In the genomic region with DNA sequence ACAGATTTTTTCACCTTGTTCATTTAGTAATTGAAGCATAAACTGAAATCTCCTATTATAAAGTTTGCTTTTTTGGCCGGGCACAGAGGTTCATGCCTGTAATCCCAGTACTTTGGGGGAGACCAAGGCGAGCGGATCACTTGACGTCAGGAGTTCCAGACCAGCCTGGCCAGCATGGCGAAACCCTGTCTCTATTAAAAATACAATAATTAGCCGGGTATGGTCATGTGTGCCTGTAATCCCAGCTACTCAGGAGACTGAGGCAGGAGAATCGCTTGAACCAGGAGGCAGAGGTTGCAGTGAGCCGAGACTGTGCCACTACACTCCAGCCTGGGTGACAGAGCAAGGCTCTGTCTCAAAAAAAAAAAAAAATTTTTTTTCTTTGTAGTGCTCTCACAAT, we compare ENCODE assay signal across 8 cellular contexts. TPM values are rescaled to one million over a fixed set of nuclear protein-coding genes. Genes with fewer than 3 reads are reported as not detected.
A peak's percentile ranks its signal among the peaks of the same experiment; 100 is the strongest.
DNase-seq lines count a peak whose midpoint lies in the region; ATAC-seq and TF ChIP-seq lines count a peak whose summit lies in the region.
"Not testable (repeated sequence)": the region's sequence is repeated elsewhere in the genome, so short reads cannot be mapped to it uniquely, and the experiment has no call there.

No MANE protein-coding gene starts in this region.

- CTCF ChIA-PET in activated B cell treated with CpG ODN at 0.5 μM for 24 hours (lab: Charles Lee): not testable (repeated sequence)

- H3K27me3 ChIP-seq in BLaER1 treated with 17β-estradiol and CSF1 and Interleukin-3, amounts not matched to agents 10 nM and 100 nM; liver (ENCODE audit: control insufficient read depth in 4 of 4, insufficient read depth in 4 of 4, low read length in 3 of 4); parathyroid adenoma (ENCODE audit: control insufficient read depth, insufficient read depth, low read length); suprapubic skin: not testable (repeated sequence)

- H3K4me2 ChIP-seq in BLaER1 treated with 17β-estradiol and CSF1 and Interleukin-3, amounts not matched to agents 10 nM and 100 nM: peak overlapping the region; percentile 66 to 93 (median 83)
- H3K4me2 ChIP-seq in parathyroid adenoma (ENCODE audit: low read length): not testable (repeated sequence)

- TF ChIP-seq RAD21 in liver (IDR thresholded peaks at IDR 0.05): not testable (repeated sequence)

- intact Hi-C loops in activated B cell treated with CpG ODN at 0.5 μM for 24 hours (cut with micrococcal nuclease): loop anchor here (10.0 kb wide), 3 partner anchors 1196 to 1614 kb away; no protein-coding TSS in a partner anchor

- H3K4me3 ChIP-seq in BLaER1 treated with 17β-estradiol and CSF1 and Interleukin-3, amounts not matched to agents 10 nM and 100 nM: peak overlapping the region; percentile 72 to 90 (median 78)
- H3K4me3 ChIP-seq in epithelial cell of esophagus (ENCODE audit: low read length) (peak overlapping the region; percentile 86), liver (ENCODE audit: low read depth in 1 of 3, low read length in 3 of 3) (peak overlapping the region in 2 of 3 donors; percentile 55 to 58), suprapubic skin (peak overlapping the region; percentile 67)
- H3K4me3 ChIP-seq in parathyroid adenoma (ENCODE audit: low read depth, low read length): not testable (repeated sequence)

- not testable (repeated sequence) for H3K9me3 Mint-ChIP-seq in activated B cell treated with CpG ODN at 0.5 μM for 24 hours; activated naive CD8-positive, alpha-beta T cell treated with anti-CD3 and anti-CD28 coated beads, Interleukin-2, amount 10 ng/mL, durations not matched to agents 7 days and 5 days

- WGBS in liver: 50% methylated on average over 8 of the region's 8 CpGs
- 5% methylated on average over 8 of the region's 8 CpGs for WGBS in suprapubic skin

- peak overlapping the region; percentile 83 to 99 (median 94) for H3K27ac ChIP-seq in BLaER1 treated with 17β-estradiol and CSF1 and Interleukin-3, amounts not matched to agents 10 nM and 100 nM
- H3K27ac ChIP-seq in KOPT-K1 (ENCODE audit: low read depth, low read length, poor library complexity, severe bottlenecking) (peak overlapping the region; percentile 97), liver (ENCODE audit: low read depth in 1 of 2, low read length in 2 of 2) (peak overlapping the region; percentile 64 to 89), parathyroid adenoma (peak overlapping the region; percentile 69), suprapubic skin (peak overlapping the region; percentile 96)

- POLR2A ChIA-PET in activated B cell treated with CpG ODN at 0.5 μM for 24 hours (lab: Charles Lee): interaction anchor here (1.9 to 4.4 kb wide), 3 partner anchors 57 to 65 kb away, joined by 10 to 75 read pairs (median 63); a partner anchor contains a TSS
- POLR2A ChIA-PET in activated naive CD8-positive, alpha-beta T cell treated with anti-CD3 and anti-CD28 coated beads, Interleukin-2, amount 10 ng/mL, durations not matched to agents 7 days and 5 days (lab: Charles Lee): interaction anchor here (0.7 to 2.9 kb wide), 4 partner anchors 20 to 796 kb away, joined by 3 to 20 read pairs (median 12); a partner anchor contains a TSS

- peak overlapping the region; percentile 93 for H3K27ac Mint-ChIP-seq in activated B cell treated with CpG ODN at 0.5 μM for 24 hours
- peak overlapping the region; percentile 96 for H3K27ac Mint-ChIP-seq in activated naive CD8-positive, alpha-beta T cell treated with anti-CD3 and anti-CD28 coated beads, Interleukin-2, amount 10 ng/mL, durations not matched to agents 7 days and 5 days

- DNase-seq in activated B cell treated with CpG ODN at 0.5 μM for 24 hours; epithelial cell of esophagus (ENCODE audit: low read depth); suprapubic skin (ENCODE audit: low spot score in 2 of 2): not testable (repeated sequence)
- peak; percentile 53 for DNase-seq in activated naive CD8-positive, alpha-beta T cell treated with anti-CD3 and anti-CD28 coated beads, Interleukin-2, amount 10 ng/mL, durations not matched to agents 7 days and 5 days

- not testable (repeated sequence) for TF ChIP-seq POLR2A in suprapubic skin (IDR thresholded peaks at IDR 0.05)

- not testable (repeated sequence) for TF ChIP-seq EP300 in suprapubic skin (IDR thresholded peaks at IDR 0.05)

- H3K9me3 ChIP-seq in BLaER1 treated with 17β-estradiol and CSF1 and Interleukin-3, amounts not matched to agents 10 nM and 100 nM (replicated peaks in 1 of 11): peaks cover 0 to 28% (median 22%) of the 10 kb centered on the region in 11 experiments; a peak in 18 of 22 replicates
- H3K9me3 ChIP-seq in KOPT-K1 (ENCODE audit: insufficient read depth, low read length, poor library complexity, severe bottlenecking); liver (ENCODE audit: control insufficient read depth in 4 of 4, low read length in 3 of 4); parathyroid adenoma (ENCODE audit: control insufficient read depth, low read length); suprapubic skin: not testable (repeated sequence)

- peaks cover 44% of the 10 kb centered on the region for H3K36me3 Mint-ChIP-seq in activated B cell treated with CpG ODN at 0.5 μM for 24 hours (ENCODE audit: low read depth)
- H3K36me3 Mint-ChIP-seq in activated naive CD8-positive, alpha-beta T cell treated with anti-CD3 and anti-CD28 coated beads, Interleukin-2, amount 10 ng/mL, durations not matched to agents 7 days and 5 days: peaks cover 51% of the 10 kb centered on the region

- H3K79me2 ChIP-seq in parathyroid adenoma: not testable (repeated sequence)

- peaks cover 22 to 35% (median 27%) of the 10 kb centered on the region in 11 experiments; a peak in 21 of 22 replicates for H3K36me3 ChIP-seq in BLaER1 treated with 17β-estradiol and CSF1 and Interleukin-3, amounts not matched to agents 10 nM and 100 nM
- H3K36me3 ChIP-seq in KOPT-K1 (ENCODE audit: insufficient read depth, low read length): peaks cover 26% of the 10 kb centered on the region
- H3K36me3 ChIP-seq in liver (ENCODE audit: control insufficient read depth in 4 of 4, insufficient read depth in 3 of 4, low read depth in 1 of 4, low read length in 3 of 4); parathyroid adenoma (ENCODE audit: control insufficient read depth, insufficient read depth, low read length); suprapubic skin: not testable (repeated sequence)

- peaks cover 49 to 68% (median 59%) of the 10 kb centered on the region in 10 experiments for H3K4me1 ChIP-seq in BLaER1 treated with 17β-estradiol and CSF1 and Interleukin-3, amounts not matched to agents 10 nM and 100 nM
- not testable (repeated sequence) for H3K4me1 ChIP-seq in liver (ENCODE audit: control insufficient read depth in 4 of 4, insufficient read depth in 4 of 4, low read length in 3 of 4); parathyroid adenoma
- H3K4me1 ChIP-seq in suprapubic skin: peaks cover 65% of the 10 kb centered on the region

- not testable (repeated sequence) for H2AFZ ChIP-seq in parathyroid adenoma

- H3K4me1 Mint-ChIP-seq in activated B cell treated with CpG ODN at 0.5 μM for 24 hours: peaks cover 73% of the 10 kb centered on the region
- peaks cover 42% of the 10 kb centered on the region for H3K4me1 Mint-ChIP-seq in activated naive CD8-positive, alpha-beta T cell treated with anti-CD3 and anti-CD28 coated beads, Interleukin-2, amount 10 ng/mL, durations not matched to agents 7 days and 5 days

- H3K4me3 Mint-ChIP-seq in activated B cell treated with CpG ODN at 0.5 μM for 24 hours: peak overlapping the region; percentile 91
- H3K4me3 Mint-ChIP-seq in activated naive CD8-positive, alpha-beta T cell treated with anti-CD3 and anti-CD28 coated beads, Interleukin-2, amount 10 ng/mL, durations not matched to agents 7 days and 5 days: peak overlapping the region; percentile 90

- H3K9ac ChIP-seq in BLaER1 treated with 17β-estradiol and CSF1 and Interleukin-3, amounts not matched to agents 10 nM and 100 nM: peak overlapping the region; percentile 84 to 96 (median 90)
- peak overlapping the region; percentile 72 to 91 for H3K9ac ChIP-seq in liver (ENCODE audit: low read depth in 1 of 2, low read length in 2 of 2)
- H3K9ac ChIP-seq in parathyroid adenoma: not testable (repeated sequence)

- not testable (repeated sequence) for H4K20me1 ChIP-seq in BLaER1 treated with 17β-estradiol and CSF1 and Interleukin-3, amounts not matched to agents 10 nM and 100 nM

- not testable (repeated sequence) for H3K27me3 Mint-ChIP-seq in activated B cell treated with CpG ODN at 0.5 μM for 24 hours; activated naive CD8-positive, alpha-beta T cell treated with anti-CD3 and anti-CD28 coated beads, Interleukin-2, amount 10 ng/mL, durations not matched to agents 7 days and 5 days

- not testable (repeated sequence) for TF ChIP-seq CTCF in activated B cell treated with CpG ODN at 0.5 μM for 24 hours (IDR thresholded peaks at IDR 0.05); epithelial cell of esophagus (IDR thresholded peaks at IDR 0.05; ENCODE audit: insufficient read depth, low read depth, low read length, missing control alignments); liver (IDR thresholded peaks at IDR 0.05; ENCODE audit: low read depth, low read length, missing input control); parathyroid adenoma (IDR thresholded peaks at IDR 0.05); suprapubic skin (IDR thresholded peaks at IDR 0.05)

- not testable (repeated sequence) for ATAC-seq in activated B cell treated with CpG ODN at 0.5 μM for 24 hours (ENCODE audit: low read depth); activated naive CD8-positive, alpha-beta T cell treated with anti-CD3 and anti-CD28 coated beads, Interleukin-2, amount 10 ng/mL, durations not matched to agents 7 days and 5 days (ENCODE audit: low read depth)

RNA-seq across cellular contexts. Expression of a gene that starts 1.3 kb away (rescaled TPM):
- 145 and 160 TPM in 2 replicates for total RNA-seq in activated B cell treated with CpG ODN at 0.5 μM for 24 hours
- 100 to 1,000 TPM; 295 to 300 TPM for total RNA-seq in activated naive CD8-positive, alpha-beta T cell treated with anti-CD3 and anti-CD28 coated beads, Interleukin-2, amount 10 ng/mL, durations not matched to agents 7 days and 5 days
- total RNA-seq in liver: 10 to 100 TPM in 1 of 2 donors, 1 to 10 TPM in 1; 8.5 to 10.3 TPM
- 1 to 10 TPM; 7.9 to 9.5 TPM for polyA plus RNA-seq in liver
- total RNA-seq in suprapubic skin: 10 to 100 TPM; 52.3 to 70.4 (median 66.0) TPM

Comparison
In these comparisons a context has a peak if more than half of its experiments do, and no peak if none do; other contexts are left out.
1. RNA of a gene that starts 1.3 kb away (total RNA-seq): 295 to 300 TPM in activated naive CD8-positive, alpha-beta T cell treated with anti-CD3 and anti-CD28 coated beads, Interleukin-2, amount 10 ng/mL, durations not matched to agents 7 days and 5 days, 145 to 160 TPM in activated B cell treated with CpG ODN at 0.5 μM for 24 hours and 52.3 to 70.4 TPM in suprapubic skin; 8.5 to 10.3 TPM in liver; every median in the first group is over 4 times any median in the second.
2. Peak in every context shown above with its lines, with median percentiles within 50 percentile points of each other: H3K27ac ChIP-seq.